1 cellular context compared by ENCODE assay signal in the genomic region with DNA sequence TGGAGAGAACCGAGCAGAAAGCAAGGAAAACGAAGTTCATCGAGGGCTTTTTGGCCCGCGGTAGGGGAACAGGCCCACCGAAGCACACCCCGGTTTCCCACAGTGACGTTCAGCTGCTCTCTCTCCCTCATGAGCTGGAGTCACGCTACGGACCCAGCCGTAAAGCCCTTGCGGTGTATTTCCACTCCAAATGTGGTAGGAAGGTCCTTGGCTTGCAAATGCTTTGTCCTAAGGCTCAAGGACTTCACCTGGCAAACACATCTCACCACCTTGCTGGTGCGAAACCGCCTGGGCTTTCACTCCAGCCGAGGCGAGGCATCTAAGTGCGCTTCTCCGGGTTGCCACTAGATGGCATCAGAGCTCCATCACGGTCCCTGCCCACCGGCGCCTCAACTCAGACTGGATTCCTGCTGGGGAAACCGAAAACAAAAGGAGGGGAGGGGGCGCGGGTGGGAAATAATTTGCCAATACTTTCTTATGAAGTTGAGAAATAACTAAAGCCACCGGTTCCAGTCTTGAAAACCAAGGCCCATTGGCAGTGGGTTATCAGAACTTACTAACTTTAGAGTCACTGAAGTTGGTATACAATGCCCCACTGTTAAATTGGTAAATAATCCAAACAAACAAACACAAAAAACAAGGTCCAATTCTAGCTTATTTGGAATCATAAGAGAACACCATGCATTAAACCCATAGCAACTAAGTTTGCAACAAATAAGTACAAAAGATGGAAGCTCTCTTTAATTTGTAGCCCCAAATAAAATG.
TF ChIP-seq lines count a peak whose summit lies in the region.

No MANE protein-coding gene starts in this region.

TF ChIP-seq in HepG2, 621 proteins besides CTCF, POLR2A, EP300 and RAD21 (continued from another document):
- TF ChIP-seq ZNF501 (CRISPR knock-in tag; IDR thresholded peaks at IDR 0.05) (peak; percentile 54; the same call in 1 of the 2 replicates), ZBTB38 (CRISPR knock-in tag; IDR thresholded peaks at IDR 0.05) (peak; percentile 44; the same call in 1 of the 2 replicates), ZNF766 (CRISPR knock-in tag; IDR thresholded peaks at IDR 0.05; ENCODE audit: borderline replicate concordance) (peak; percentile 38; the same call in 1 of the 2 replicates), ZNF556 (CRISPR knock-in tag; IDR thresholded peaks at IDR 0.05; ENCODE audit: borderline replicate concordance) (peak; percentile 78; the same call in 1 of the 2 replicates), MBD4 (IDR thresholded peaks at IDR 0.05; ENCODE audit: borderline replicate concordance, low read length) (no peak), ZNF329 (CRISPR knock-in tag; IDR thresholded peaks at IDR 0.05; ENCODE audit: low read depth) (no peak), HOXA5 (CRISPR knock-in tag; IDR thresholded peaks at IDR 0.05) (peak; percentile 48; the same call in 1 of the 2 replicates), ZSCAN30 (CRISPR knock-in tag; IDR thresholded peaks at IDR 0.05) (no peak), ZFX (CRISPR knock-in tag; IDR thresholded peaks at IDR 0.05; ENCODE audit: low read depth) (peak; percentile 37; the same call in 1 of the 2 replicates), ZFP41 (CRISPR knock-in tag; IDR thresholded peaks at IDR 0.05; ENCODE audit: borderline replicate concordance) (no peak), ZNF598 (CRISPR knock-in tag; IDR thresholded peaks at IDR 0.05; ENCODE audit: borderline replicate concordance) (0 out of 2 replicates have a peak, but pooled peaks have one; percentile 56), ZSCAN9 (CRISPR knock-in tag; IDR thresholded peaks at IDR 0.05; ENCODE audit: borderline replicate concordance) (0 out of 2 replicates have a peak, but pooled peaks have one; percentile 33), ZNF605 (CRISPR knock-in tag; IDR thresholded peaks at IDR 0.05) (no peak), ZFP36L1 (CRISPR knock-in tag; IDR thresholded peaks at IDR 0.05) (peak; percentile 64; the same call in 1 of the 2 replicates), SIN3B (IDR thresholded peaks at IDR 0.05; ENCODE audit: low read length) (no peak), ZNF282 (IDR thresholded peaks at IDR 0.05; ENCODE audit: partially characterized antibody) (no peak), MIER3 (CRISPR knock-in tag; IDR thresholded peaks at IDR 0.05; ENCODE audit: borderline replicate concordance) (0 out of 2 replicates have a peak, but pooled peaks have one; percentile 68), PTBP1 (IDR thresholded peaks at IDR 0.05; ENCODE audit: low read depth, low read length, poor library complexity, severe bottlenecking) (no peak), RXRA (CRISPR knock-in tag; IDR thresholded peaks at IDR 0.05) (0 out of 2 replicates have a peak, but pooled peaks have one; percentile 18), KDM5B (CRISPR knock-in tag; IDR thresholded peaks at IDR 0.05; ENCODE audit: borderline replicate concordance) (peak; percentile 32; the same call in 1 of the 2 replicates), AHR (CRISPR knock-in tag; IDR thresholded peaks at IDR 0.05) (peak; percentile 25; the same call in 1 of the 2 replicates), IRX3 (CRISPR knock-in tag; IDR thresholded peaks at IDR 0.05; ENCODE audit: borderline replicate concordance, low read depth) (no peak)
- TF ChIP-seq, protein P1, sequence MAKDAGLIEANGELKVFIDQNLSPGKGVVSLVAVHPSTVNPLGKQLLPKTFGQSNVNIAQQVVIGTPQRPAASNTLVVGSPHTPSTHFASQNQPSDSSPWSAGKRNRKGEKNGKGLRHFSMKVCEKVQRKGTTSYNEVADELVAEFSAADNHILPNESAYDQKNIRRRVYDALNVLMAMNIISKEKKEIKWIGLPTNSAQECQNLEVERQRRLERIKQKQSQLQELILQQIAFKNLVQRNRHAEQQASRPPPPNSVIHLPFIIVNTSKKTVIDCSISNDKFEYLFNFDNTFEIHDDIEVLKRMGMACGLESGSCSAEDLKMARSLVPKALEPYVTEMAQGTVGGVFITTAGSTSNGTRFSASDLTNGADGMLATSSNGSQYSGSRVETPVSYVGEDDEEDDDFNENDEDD (CRISPR knock-in tag; IDR thresholded peaks at IDR 0.05; ENCODE audit: borderline replicate concordance): peak; percentile 27; the same call in 1 of the 2 replicates
- TF ChIP-seq, protein P2, sequence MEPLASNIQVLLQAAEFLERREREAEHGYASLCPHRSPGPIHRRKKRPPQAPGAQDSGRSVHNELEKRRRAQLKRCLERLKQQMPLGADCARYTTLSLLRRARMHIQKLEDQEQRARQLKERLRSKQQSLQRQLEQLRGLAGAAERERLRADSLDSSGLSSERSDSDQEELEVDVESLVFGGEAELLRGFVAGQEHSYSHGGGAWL (CRISPR knock-in tag; IDR thresholded peaks at IDR 0.05): 0 out of 2 replicates have a peak, but pooled peaks have one; percentile 41
- TF ChIP-seq, protein P3, sequence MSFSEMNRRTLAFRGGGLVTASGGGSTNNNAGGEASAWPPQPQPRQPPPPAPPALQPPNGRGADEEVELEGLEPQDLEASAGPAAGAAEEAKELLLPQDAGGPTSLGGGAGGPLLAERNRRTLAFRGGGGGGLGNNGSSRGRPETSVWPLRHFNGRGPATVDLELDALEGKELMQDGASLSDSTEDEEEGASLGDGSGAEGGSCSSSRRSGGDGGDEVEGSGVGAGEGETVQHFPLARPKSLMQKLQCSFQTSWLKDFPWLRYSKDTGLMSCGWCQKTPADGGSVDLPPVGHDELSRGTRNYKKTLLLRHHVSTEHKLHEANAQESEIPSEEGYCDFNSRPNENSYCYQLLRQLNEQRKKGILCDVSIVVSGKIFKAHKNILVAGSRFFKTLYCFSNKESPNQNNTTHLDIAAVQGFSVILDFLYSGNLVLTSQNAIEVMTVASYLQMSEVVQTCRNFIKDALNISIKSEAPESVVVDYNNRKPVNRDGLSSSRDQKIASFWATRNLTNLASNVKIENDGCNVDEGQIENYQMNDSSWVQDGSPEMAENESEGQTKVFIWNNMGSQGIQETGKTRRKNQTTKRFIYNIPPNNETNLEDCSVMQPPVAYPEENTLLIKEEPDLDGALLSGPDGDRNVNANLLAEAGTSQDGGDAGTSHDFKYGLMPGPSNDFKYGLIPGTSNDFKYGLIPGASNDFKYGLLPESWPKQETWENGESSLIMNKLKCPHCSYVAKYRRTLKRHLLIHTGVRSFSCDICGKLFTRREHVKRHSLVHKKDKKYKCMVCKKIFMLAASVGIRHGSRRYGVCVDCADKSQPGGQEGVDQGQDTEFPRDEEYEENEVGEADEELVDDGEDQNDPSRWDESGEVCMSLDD (CRISPR knock-in tag; IDR thresholded peaks at IDR 0.05; ENCODE audit: borderline replicate concordance): no peak
- TF ChIP-seq, protein P4, sequence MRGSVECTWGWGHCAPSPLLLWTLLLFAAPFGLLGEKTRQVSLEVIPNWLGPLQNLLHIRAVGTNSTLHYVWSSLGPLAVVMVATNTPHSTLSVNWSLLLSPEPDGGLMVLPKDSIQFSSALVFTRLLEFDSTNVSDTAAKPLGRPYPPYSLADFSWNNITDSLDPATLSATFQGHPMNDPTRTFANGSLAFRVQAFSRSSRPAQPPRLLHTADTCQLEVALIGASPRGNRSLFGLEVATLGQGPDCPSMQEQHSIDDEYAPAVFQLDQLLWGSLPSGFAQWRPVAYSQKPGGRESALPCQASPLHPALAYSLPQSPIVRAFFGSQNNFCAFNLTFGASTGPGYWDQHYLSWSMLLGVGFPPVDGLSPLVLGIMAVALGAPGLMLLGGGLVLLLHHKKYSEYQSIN (CRISPR knock-in tag; IDR thresholded peaks at IDR 0.05; ENCODE audit: borderline replicate concordance): no peak
- TF ChIP-seq, protein P5, sequence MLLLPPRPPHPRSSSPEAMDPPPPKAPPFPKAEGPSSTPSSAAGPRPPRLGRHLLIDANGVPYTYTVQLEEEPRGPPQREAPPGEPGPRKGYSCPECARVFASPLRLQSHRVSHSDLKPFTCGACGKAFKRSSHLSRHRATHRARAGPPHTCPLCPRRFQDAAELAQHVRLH (CRISPR knock-in tag; IDR thresholded peaks at IDR 0.05; ENCODE audit: borderline replicate concordance, low read depth): peak; percentile 71; the same call in 1 of the 2 replicates
- TF ChIP-seq, protein P6, sequence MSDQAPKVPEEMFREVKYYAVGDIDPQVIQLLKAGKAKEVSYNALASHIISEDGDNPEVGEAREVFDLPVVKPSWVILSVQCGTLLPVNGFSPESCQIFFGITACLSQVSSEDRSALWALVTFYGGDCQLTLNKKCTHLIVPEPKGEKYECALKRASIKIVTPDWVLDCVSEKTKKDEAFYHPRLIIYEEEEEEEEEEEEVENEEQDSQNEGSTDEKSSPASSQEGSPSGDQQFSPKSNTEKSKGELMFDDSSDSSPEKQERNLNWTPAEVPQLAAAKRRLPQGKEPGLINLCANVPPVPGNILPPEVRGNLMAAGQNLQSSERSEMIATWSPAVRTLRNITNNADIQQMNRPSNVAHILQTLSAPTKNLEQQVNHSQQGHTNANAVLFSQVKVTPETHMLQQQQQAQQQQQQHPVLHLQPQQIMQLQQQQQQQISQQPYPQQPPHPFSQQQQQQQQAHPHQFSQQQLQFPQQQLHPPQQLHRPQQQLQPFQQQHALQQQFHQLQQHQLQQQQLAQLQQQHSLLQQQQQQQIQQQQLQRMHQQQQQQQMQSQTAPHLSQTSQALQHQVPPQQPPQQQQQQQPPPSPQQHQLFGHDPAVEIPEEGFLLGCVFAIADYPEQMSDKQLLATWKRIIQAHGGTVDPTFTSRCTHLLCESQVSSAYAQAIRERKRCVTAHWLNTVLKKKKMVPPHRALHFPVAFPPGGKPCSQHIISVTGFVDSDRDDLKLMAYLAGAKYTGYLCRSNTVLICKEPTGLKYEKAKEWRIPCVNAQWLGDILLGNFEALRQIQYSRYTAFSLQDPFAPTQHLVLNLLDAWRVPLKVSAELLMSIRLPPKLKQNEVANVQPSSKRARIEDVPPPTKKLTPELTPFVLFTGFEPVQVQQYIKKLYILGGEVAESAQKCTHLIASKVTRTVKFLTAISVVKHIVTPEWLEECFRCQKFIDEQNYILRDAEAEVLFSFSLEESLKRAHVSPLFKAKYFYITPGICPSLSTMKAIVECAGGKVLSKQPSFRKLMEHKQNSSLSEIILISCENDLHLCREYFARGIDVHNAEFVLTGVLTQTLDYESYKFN (CRISPR knock-in tag; conservative IDR thresholded peaks at IDR 0.05): no peak
- TF ChIP-seq, protein P7, sequence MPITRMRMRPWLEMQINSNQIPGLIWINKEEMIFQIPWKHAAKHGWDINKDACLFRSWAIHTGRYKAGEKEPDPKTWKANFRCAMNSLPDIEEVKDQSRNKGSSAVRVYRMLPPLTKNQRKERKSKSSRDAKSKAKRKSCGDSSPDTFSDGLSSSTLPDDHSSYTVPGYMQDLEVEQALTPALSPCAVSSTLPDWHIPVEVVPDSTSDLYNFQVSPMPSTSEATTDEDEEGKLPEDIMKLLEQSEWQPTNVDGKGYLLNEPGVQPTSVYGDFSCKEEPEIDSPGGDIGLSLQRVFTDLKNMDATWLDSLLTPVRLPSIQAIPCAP (CRISPR knock-in tag; IDR thresholded peaks at IDR 0.05; ENCODE audit: low read depth): 0 out of 2 replicates have a peak, but pooled peaks have one; percentile 71
- TF ChIP-seq, protein P8, sequence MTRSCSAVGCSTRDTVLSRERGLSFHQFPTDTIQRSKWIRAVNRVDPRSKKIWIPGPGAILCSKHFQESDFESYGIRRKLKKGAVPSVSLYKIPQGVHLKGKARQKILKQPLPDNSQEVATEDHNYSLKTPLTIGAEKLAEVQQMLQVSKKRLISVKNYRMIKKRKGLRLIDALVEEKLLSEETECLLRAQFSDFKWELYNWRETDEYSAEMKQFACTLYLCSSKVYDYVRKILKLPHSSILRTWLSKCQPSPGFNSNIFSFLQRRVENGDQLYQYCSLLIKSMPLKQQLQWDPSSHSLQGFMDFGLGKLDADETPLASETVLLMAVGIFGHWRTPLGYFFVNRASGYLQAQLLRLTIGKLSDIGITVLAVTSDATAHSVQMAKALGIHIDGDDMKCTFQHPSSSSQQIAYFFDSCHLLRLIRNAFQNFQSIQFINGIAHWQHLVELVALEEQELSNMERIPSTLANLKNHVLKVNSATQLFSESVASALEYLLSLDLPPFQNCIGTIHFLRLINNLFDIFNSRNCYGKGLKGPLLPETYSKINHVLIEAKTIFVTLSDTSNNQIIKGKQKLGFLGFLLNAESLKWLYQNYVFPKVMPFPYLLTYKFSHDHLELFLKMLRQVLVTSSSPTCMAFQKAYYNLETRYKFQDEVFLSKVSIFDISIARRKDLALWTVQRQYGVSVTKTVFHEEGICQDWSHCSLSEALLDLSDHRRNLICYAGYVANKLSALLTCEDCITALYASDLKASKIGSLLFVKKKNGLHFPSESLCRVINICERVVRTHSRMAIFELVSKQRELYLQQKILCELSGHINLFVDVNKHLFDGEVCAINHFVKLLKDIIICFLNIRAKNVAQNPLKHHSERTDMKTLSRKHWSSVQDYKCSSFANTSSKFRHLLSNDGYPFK (CRISPR knock-in tag; IDR thresholded peaks at IDR 0.05; ENCODE audit: borderline replicate concordance): peak; percentile 40; the same call in 1 of the 2 replicates
- TF ChIP-seq, protein P9, sequence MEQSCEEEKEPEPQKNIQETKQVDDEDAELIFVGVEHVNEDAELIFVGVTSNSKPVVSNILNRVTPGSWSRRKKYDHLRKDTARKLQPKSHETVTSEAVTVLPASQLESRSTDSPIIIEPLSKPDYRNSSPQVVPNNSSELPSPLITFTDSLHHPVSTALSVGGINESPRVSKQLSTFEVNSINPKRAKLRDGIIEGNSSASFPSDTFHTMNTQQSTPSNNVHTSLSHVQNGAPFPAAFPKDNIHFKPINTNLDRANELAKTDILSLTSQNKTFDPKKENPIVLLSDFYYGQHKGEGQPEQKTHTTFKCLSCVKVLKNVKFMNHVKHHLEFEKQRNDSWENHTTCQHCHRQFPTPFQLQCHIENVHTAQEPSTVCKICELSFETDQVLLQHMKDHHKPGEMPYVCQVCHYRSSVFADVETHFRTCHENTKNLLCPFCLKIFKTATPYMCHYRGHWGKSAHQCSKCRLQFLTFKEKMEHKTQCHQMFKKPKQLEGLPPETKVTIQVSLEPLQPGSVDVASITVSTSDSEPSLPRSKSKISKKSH (CRISPR knock-in tag; IDR thresholded peaks at IDR 0.05; ENCODE audit: borderline replicate concordance): 0 out of 2 replicates have a peak, but pooled peaks have one; percentile 28
- TF ChIP-seq, protein P10, sequence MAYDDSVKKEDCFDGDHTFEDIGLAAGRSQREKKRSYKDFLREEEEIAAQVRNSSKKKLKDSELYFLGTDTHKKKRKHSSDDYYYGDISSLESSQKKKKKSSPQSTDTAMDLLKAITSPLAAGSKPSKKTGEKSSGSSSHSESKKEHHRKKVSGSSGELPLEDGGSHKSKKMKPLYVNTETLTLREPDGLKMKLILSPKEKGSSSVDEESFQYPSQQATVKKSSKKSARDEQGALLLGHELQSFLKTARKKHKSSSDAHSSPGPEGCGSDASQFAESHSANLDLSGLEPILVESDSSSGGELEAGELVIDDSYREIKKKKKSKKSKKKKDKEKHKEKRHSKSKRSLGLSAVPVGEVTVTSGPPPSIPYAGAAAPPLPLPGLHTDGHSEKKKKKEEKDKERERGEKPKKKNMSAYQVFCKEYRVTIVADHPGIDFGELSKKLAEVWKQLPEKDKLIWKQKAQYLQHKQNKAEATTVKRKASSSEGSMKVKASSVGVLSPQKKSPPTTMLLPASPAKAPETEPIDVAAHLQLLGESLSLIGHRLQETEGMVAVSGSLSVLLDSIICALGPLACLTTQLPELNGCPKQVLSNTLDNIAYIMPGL (CRISPR knock-in tag; IDR thresholded peaks at IDR 0.05; ENCODE audit: borderline replicate concordance in 1 of 2, low read depth in 1 of 2): 0 out of 4 replicates have a peak, but pooled peaks of 1 of the 2 experiments have one; percentile 43
